In genomic region chr2:10787176-10787968, GRCh38 we compare ENCODE assay signal across 10 cellular contexts. TPM values are rescaled to one million over a fixed set of nuclear protein-coding genes. Genes with fewer than 3 reads are reported as not detected.
A peak's percentile ranks its signal among the peaks of the same experiment; 100 is the strongest.
DNase-seq lines count a peak whose midpoint lies in the region; ATAC-seq and TF ChIP-seq lines count a peak whose summit lies in the region.
"Had no signal": no experiment of that assay in that cellular context is flagged by ENCODE, and none has a peak within 500 bp of the region (broad histone marks: within the 10 kb centered on the region; RNA-seq: fewer than 3 reads in every experiment).

No MANE protein-coding gene starts in this region.

- H3K27ac ChIP-seq in VCaP = no peak overlapping the region
- H3K27ac ChIP-seq: dorsolateral prefrontal cortex, HL-60 had no signal

- H3K4me1 Mint-ChIP-seq in CD14-positive monocyte = no peaks in the 10 kb centered on the region

- TF ChIP-seq CTCF in CD14-positive monocyte (IDR thresholded peaks at IDR 0.05) (peak; percentile 22), GM20000 (IDR thresholded peaks at IDR 0.05; ENCODE audit: extremely low read depth, missing control alignments) (no peak), VCaP (conservative IDR thresholded peaks at IDR 0.05) (peak; percentile 31; the same call in 1 of the 2 replicates), foreskin fibroblast (IDR thresholded peaks at IDR 0.05; ENCODE audit: low read depth, low read length) (peak; percentile 22)

- intact Hi-C loops in CD14-positive monocyte (cut with micrococcal nuclease) = no loop called here

- H3K27ac Mint-ChIP-seq in CD14-positive monocyte = peak overlapping the region in 1 of 7 donors; percentile 4

- DNase-seq in CD14-positive monocyte (ENCODE audit: low spot score) = no peak
- DNase-seq in GM20000 (ENCODE audit: low spot score) = peak; percentile 45
- DNase-seq in foreskin fibroblast = no peak
- no peak for DNase-seq in anterior cingulate cortex (lab: John Stamatoyannopoulos, UW)
- DNase-seq in ecto neural progenitor cell (ENCODE audit: low spot score) = no peak

- H3K27me3 Mint-ChIP-seq in CD14-positive monocyte (ENCODE audit: low read depth in 3 of 3) = no peaks in the 10 kb centered on the region

- no peak overlapping the region for H3K4me3 Mint-ChIP-seq in CD14-positive monocyte

- H3K9me3 Mint-ChIP-seq in CD14-positive monocyte = peaks cover 0 to 2% (median 0%) of the 10 kb centered on the region in 7 donors

- H3K4me3 ChIP-seq in foreskin fibroblast (ENCODE audit: low read depth in 1 of 2, low read length in 2 of 2) = no peak overlapping the region
- H3K4me3 ChIP-seq: dorsolateral prefrontal cortex had no signal

- ATAC-seq in GM18868 (IDR thresholded peaks at IDR 0.05; ENCODE audit: unreplicated experiment) = no peak
- ATAC-seq in HG03039 (IDR thresholded peaks at IDR 0.05; ENCODE audit: unreplicated experiment) = no peak

- H3K36me3 Mint-ChIP-seq in CD14-positive monocyte = peaks cover 96 to 100% of the 10 kb centered on the region in 2 donors

RNA-seq across cellular contexts. Expression of gene PDIA6, which starts 25.2 kb away (rescaled TPM):
- 100 to 1,000 TPM; 166 to 187 TPM for polyA plus RNA-seq in CD14-positive monocyte
